Comparison of ENCODE assay signal across 12 cellular contexts in genomic region chr6:25122622-25123237, GRCh38.
DNase-seq lines count a peak whose midpoint lies in the region; ATAC-seq and TF ChIP-seq lines count a peak whose summit lies in the region.
"Had no signal": no experiment of that assay in that cellular context is flagged by ENCODE, and none has a peak within 500 bp of the region (broad histone marks: within the 10 kb centered on the region; RNA-seq: fewer than 3 reads in every experiment).

No MANE protein-coding gene starts in this region.

- WGBS in sigmoid colon, 2 donors: 13 to 69% methylated on average over 3 of the region's 3 CpGs

- no peak overlapping the region for H3K4me3 ChIP-seq in sigmoid colon

- peaks cover 0 to 14% (median 5%) of the 10 kb centered on the region in 4 donors for H3K4me1 ChIP-seq in sigmoid colon

- H3K27ac Mint-ChIP-seq in T-helper 17 cell: peak overlapping the region; percentile 27
- H3K27ac Mint-ChIP-seq: brain had no signal

- peak; percentile 80 for DNase-seq in DMS153 treated with DMSO at 0.1 percent for 48 hours (lab: John Stamatoyannopoulos, UW; ENCODE audit: unreplicated experiment)
- DNase-seq in NCI-H1417 (lab: John Stamatoyannopoulos, UW): peak in 2 of 3 experiments; percentile 49 to 81
- DNase-seq in T-helper 17 cell: no peak
- no peak for DNase-seq in sigmoid colon
- no peak for DNase-seq in caudate nucleus (lab: John Stamatoyannopoulos, UW)
- no peak for DNase-seq in medulla oblongata (ENCODE audit: extremely low spot score)
- DNase-seq: activated naive CD4-positive, alpha-beta T cell treated with Interleukin-2 at 50 U/mL for 16 hours; HCEC 1CT; NCI-H187; nucleus accumbens had no signal

- H3K27me3 ChIP-seq in sigmoid colon: no peaks in the 10 kb centered on the region

- H3K36me3 ChIP-seq in sigmoid colon: peaks cover 0 to 10% (median 5%) of the 10 kb centered on the region in 4 donors

- intact Hi-C loops in sigmoid colon (cut with DNase I): no loop called here

- no peaks in the 10 kb centered on the region for H3K9me3 ChIP-seq in T-helper 17 cell (ENCODE audit: control insufficient read depth, low read length, poor library complexity, severe bottlenecking)
- no peaks in the 10 kb centered on the region for H3K9me3 ChIP-seq in sigmoid colon

- H3K36me3 Mint-ChIP-seq in T-helper 17 cell (ENCODE audit: low read depth): peaks cover 19% of the 10 kb centered on the region
- H3K36me3 Mint-ChIP-seq: brain had no signal

- H3K27ac ChIP-seq in sigmoid colon (peak overlapping the region; percentile 31 to 50 (median 40)), caudate nucleus (ENCODE audit: low read depth, low read length) (no peak overlapping the region)

- ATAC-seq in T-helper 17 cell (no peak), HG02798 (IDR thresholded peaks at IDR 0.05; ENCODE audit: poor library complexity, unreplicated experiment) (no peak)

- TF ChIP-seq EP300 in sigmoid colon (IDR thresholded peaks at IDR 0.05): no peak

- TF ChIP-seq POLR2A in sigmoid colon (IDR thresholded peaks at IDR 0.05): no peak

- H3K27me3 Mint-ChIP-seq in T-helper 17 cell: no peaks in the 10 kb centered on the region

- TF ChIP-seq CTCF in sigmoid colon (IDR thresholded peaks at IDR 0.05): no peak

- peaks cover 40% of the 10 kb centered on the region for H3K4me1 Mint-ChIP-seq in T-helper 17 cell
- H3K4me1 Mint-ChIP-seq: brain had no signal

- H3K4me3 Mint-ChIP-seq in T-helper 17 cell: no peak overlapping the region
- H3K4me3 Mint-ChIP-seq: brain had no signal

Comparison
In these comparisons a context has a peak if more than half of its experiments do, and no peak if none do; other contexts are left out.
1. DNase-seq: peak in DMS153 treated with DMSO at 0.1 percent for 48 hours (single experiment) and NCI-H1417 (2 of 3); none in T-helper 17 cell (0 of 3), sigmoid colon (single experiment), caudate nucleus (0 of 61) and medulla oblongata (single experiment).